10 cellular contexts compared by ENCODE assay signal in the genomic region with DNA sequence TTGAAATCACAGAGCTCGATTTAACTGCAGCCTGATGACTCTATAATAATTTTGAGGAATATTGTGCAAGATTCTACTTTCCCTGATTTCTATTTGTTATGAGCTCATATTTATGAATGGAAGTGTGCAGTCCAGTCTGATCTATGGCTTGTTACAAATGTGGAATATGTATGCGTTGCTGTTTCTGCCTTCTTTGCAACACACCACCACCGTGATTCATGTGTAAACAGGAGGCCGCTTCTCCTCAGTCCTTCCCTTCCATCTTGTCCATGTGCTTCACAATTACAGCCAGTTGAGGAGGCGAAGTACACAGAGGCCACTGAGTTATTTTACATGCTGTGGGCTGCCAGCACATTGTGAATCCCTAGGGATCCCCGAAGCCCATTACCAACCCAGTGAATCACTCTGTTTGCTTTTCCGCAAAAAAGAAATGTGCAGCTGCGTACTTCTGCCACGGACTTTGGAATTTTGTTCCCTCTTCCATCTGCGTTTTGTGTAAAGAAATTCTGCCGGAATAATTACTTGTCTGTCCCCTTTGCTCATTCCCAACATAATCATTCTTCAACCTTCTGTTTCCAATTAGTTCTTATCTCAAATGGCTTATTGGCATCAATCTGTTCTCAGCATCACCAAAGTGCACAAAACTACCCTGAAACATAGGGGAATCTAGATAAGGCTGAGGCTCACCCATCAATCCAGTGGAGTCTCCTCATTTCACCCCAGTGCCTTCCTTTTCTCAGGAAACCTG.
A peak's percentile ranks its signal among the peaks of the same experiment; 100 is the strongest.
DNase-seq lines count a peak whose midpoint lies in the region; ATAC-seq and TF ChIP-seq lines count a peak whose summit lies in the region.
"Had no signal": no experiment of that assay in that cellular context is flagged by ENCODE, and none has a peak within 500 bp of the region (broad histone marks: within the 10 kb centered on the region; RNA-seq: fewer than 3 reads in every experiment).

No MANE protein-coding gene starts in this region.

- H3K36me3 Mint-ChIP-seq in progenitor cell of endocrine pancreas (ENCODE audit: insufficient read depth), result no peaks in the 10 kb centered on the region
- H3K36me3 Mint-ChIP-seq: naive B cell had no signal

- DNase-seq in ELR (ENCODE audit: low read depth) (peak; percentile 72), SJCRH30 (peak; percentile 76 to 80), fibroblast of pulmonary artery (ENCODE audit: low read depth) (peak; percentile 65), SKM-1 treated with dmso at 0.1 percent for 144 hours (lab: John Stamatoyannopoulos, UW; ENCODE audit: unreplicated experiment) (no peak), testis (no peak), progenitor cell of endocrine pancreas (ENCODE audit: low spot score, unreplicated experiment) (no peak)
- DNase-seq: hippocampal formation, naive B cell had no signal

- intact Hi-C loops in testis (cut with DNase I; ENCODE audit: low total_unique reads), result no loop called here

- no peaks in the 10 kb centered on the region for H3K27me3 ChIP-seq in SJCRH30
- H3K27me3 ChIP-seq in parathyroid adenoma (ENCODE audit: control insufficient read depth, insufficient read depth, low read length), result no peaks in the 10 kb centered on the region
- no peaks in the 10 kb centered on the region for H3K27me3 ChIP-seq in testis

- H3K9me3 ChIP-seq in SJCRH30 (replicated peaks) (no peaks in the 10 kb centered on the region), parathyroid adenoma (ENCODE audit: control insufficient read depth, low read length) (no peaks in the 10 kb centered on the region), testis (no peaks in the 10 kb centered on the region)

- H3K4me3 ChIP-seq in SJCRH30 (peak overlapping the region; percentile 37), fibroblast of pulmonary artery (replicated peaks; ENCODE audit: low read depth, low read length) (no peak overlapping the region), parathyroid adenoma (ENCODE audit: low read depth, low read length) (peak overlapping the region; percentile 30), testis (no peak overlapping the region)

- H3K9me3 Mint-ChIP-seq in progenitor cell of endocrine pancreas (ENCODE audit: low read depth), result no peaks in the 10 kb centered on the region
- H3K9me3 Mint-ChIP-seq: naive B cell had no signal

- no peak overlapping the region for H3K9ac ChIP-seq in parathyroid adenoma

- TF ChIP-seq POLR2A in testis (IDR thresholded peaks at IDR 0.05), result no peak

- TF ChIP-seq CTCF in fibroblast of pulmonary artery (IDR thresholded peaks at IDR 0.05; ENCODE audit: low read length, missing control alignments) (no peak), parathyroid adenoma (IDR thresholded peaks at IDR 0.05) (no peak), testis (IDR thresholded peaks at IDR 0.05) (no peak), progenitor cell of endocrine pancreas (IDR thresholded peaks at IDR 0.05; ENCODE audit: unreplicated experiment) (no peak)

- no peak for ATAC-seq in HG03521 (IDR thresholded peaks at IDR 0.05; ENCODE audit: unreplicated experiment)

- 52 to 63% methylated on average over 11 of the region's 11 CpGs for WGBS in testis, 2 donors

- H3K27ac Mint-ChIP-seq in progenitor cell of endocrine pancreas, result no peak overlapping the region

- peaks cover 19% of the 10 kb centered on the region for H3K4me1 ChIP-seq in SJCRH30
- peaks cover 33% of the 10 kb centered on the region for H3K4me1 ChIP-seq in parathyroid adenoma
- H3K4me1 ChIP-seq in testis, result no peaks in the 10 kb centered on the region

- no peaks in the 10 kb centered on the region for H3K27me3 Mint-ChIP-seq in progenitor cell of endocrine pancreas
- H3K27me3 Mint-ChIP-seq: naive B cell had no signal

- H3K4me3 Mint-ChIP-seq in progenitor cell of endocrine pancreas (ENCODE audit: low read depth), result no peak overlapping the region
- H3K4me3 Mint-ChIP-seq: naive B cell had no signal

- peak overlapping the region; percentile 28 for H3K4me2 ChIP-seq in parathyroid adenoma (ENCODE audit: low read length)

- H3K36me3 ChIP-seq in SJCRH30 (no peaks in the 10 kb centered on the region), parathyroid adenoma (ENCODE audit: control insufficient read depth, insufficient read depth, low read length) (no peaks in the 10 kb centered on the region), testis (ENCODE audit: low read depth, missing control alignments) (no peaks in the 10 kb centered on the region)

- no peaks in the 10 kb centered on the region for H3K79me2 ChIP-seq in parathyroid adenoma

- H2AFZ ChIP-seq in parathyroid adenoma, result peak overlapping the region; percentile 51

- H3K27ac ChIP-seq in SJCRH30, result peak overlapping the region; percentile 70
- peak overlapping the region; percentile 89 for H3K27ac ChIP-seq in parathyroid adenoma
- peak overlapping the region in 1 of 2 donors; percentile 11 for H3K27ac ChIP-seq in testis

- peaks cover 1% of the 10 kb centered on the region for H3K4me1 Mint-ChIP-seq in progenitor cell of endocrine pancreas (ENCODE audit: low read depth)
- H3K4me1 Mint-ChIP-seq: naive B cell had no signal

Comparison
In these comparisons a context has a peak if more than half of its experiments do, and no peak if none do; other contexts are left out.
1. DNase-seq: peak in ELR (single experiment), SJCRH30 (2 of 2) and fibroblast of pulmonary artery (single experiment); none in SKM-1 treated with dmso at 0.1 percent for 144 hours (single experiment), testis (single experiment) and progenitor cell of endocrine pancreas (single experiment).
2. H3K4me3 ChIP-seq: peak in SJCRH30 (single experiment) and parathyroid adenoma (single experiment); none in fibroblast of pulmonary artery (single experiment) and testis (0 of 2).